ENCODE assay signal across 8 cellular contexts in genomic region chr11:111765984-111766833, GRCh38. TPM values are rescaled to one million over a fixed set of nuclear protein-coding genes. Genes with fewer than 3 reads are reported as not detected.
A peak's percentile ranks its signal among the peaks of the same experiment; 100 is the strongest.
DNase-seq lines count a peak whose midpoint lies in the region; ATAC-seq and TF ChIP-seq lines count a peak whose summit lies in the region.

Gene PPP2R1B, minus strand, starts transcription at chr11:111766389. Its CDS starts 28 bp downstream, at chr11:111766361.

- H3K27me3 Mint-ChIP-seq in Caco-2 (ENCODE audit: insufficient read depth, unreplicated experiment): no peaks in the 10 kb centered on the region

- H3K9me2 ChIP-seq in OCI-LY1 (ENCODE audit: low read depth, low read length): no peaks in the 10 kb centered on the region

- intact Hi-C loops in Caco-2 (cut with micrococcal nuclease; ENCODE audit: unreplicated experiment): loop anchor here (1.0 to 2.0 kb wide), 7 partner anchors 10 to 164 kb away; partner anchors contain the start of gene SIK2

- TF ChIP-seq CTCF in Caco-2 (IDR thresholded peaks at IDR 0.05; ENCODE audit: insufficient read depth in 1 of 2, low read depth in 1 of 2, low read length in 1 of 2, severe bottlenecking in 1 of 2, unreplicated experiment in 1 of 2) (no peak), OCI-LY1 (IDR thresholded peaks at IDR 0.05; ENCODE audit: low read length) (no peak)

- H4K20me1 ChIP-seq in OCI-LY1 (ENCODE audit: insufficient read depth, low read length): no peaks in the 10 kb centered on the region

- peak within 1 kb of the TSS; percentile 87 for H3K4me2 ChIP-seq in OCI-LY1 (ENCODE audit: low read length)

- peak within 1 kb of the TSS; percentile 84 for H3K27ac Mint-ChIP-seq in Caco-2 (ENCODE audit: unreplicated experiment)

- H3F3A ChIP-seq in OCI-LY1 (ENCODE audit: insufficient read depth, low read length): no peaks in the 10 kb centered on the region

- DNase-seq in Caco-2: peak; percentile 84 to 85
- DNase-seq in HT1080 (ENCODE audit: low read depth): peak; percentile 77
- DNase-seq in activated T-cell treated with anti-CD3 and anti-CD28 coated beads for 1 hour (ENCODE audit: low read depth): peak; percentile 58
- DNase-seq in epidermal melanocyte (ENCODE audit: insufficient read length, low spot score): peak; percentile 91
- DNase-seq in middle frontal gyrus (ENCODE audit: extremely low spot score, low spot score): peak; percentile 73
- peak; percentile 26 to 42 for DNase-seq in stimulated activated CD8-positive, alpha-beta memory T cell treated with anti-CD3 and anti-CD28 coated beads, Interleukin-4, amount 100 ng/mL, for 1 hour (ENCODE audit: low read depth in 2 of 2, low spot score in 1 of 2)

- H3K27me3 ChIP-seq in Caco-2 (replicated peaks; ENCODE audit: control insufficient read depth, insufficient read depth, low read length): no peaks in the 10 kb centered on the region
- no peaks in the 10 kb centered on the region for H3K27me3 ChIP-seq in OCI-LY1 (ENCODE audit: insufficient read depth, low read length)

- H3K4me3 Mint-ChIP-seq in Caco-2 (ENCODE audit: unreplicated experiment): peak within 1 kb of the TSS; percentile 85

- peaks cover 22% of the 10 kb centered on the region for H3K4me1 Mint-ChIP-seq in Caco-2 (ENCODE audit: low read depth, unreplicated experiment)

- H3K36me3 ChIP-seq in Caco-2 (ENCODE audit: control insufficient read depth, insufficient read depth, low read length): 0 out of 2 replicates have a peak, but pooled peaks cover 2% of the 10 kb centered on the region
- H3K36me3 ChIP-seq in OCI-LY1 (ENCODE audit: insufficient read depth, low read length): peaks cover 35% of the 10 kb centered on the region

- peaks cover 10% of the 10 kb centered on the region for H3K4me1 ChIP-seq in Caco-2
- peaks cover 26% of the 10 kb centered on the region for H3K4me1 ChIP-seq in OCI-LY1 (ENCODE audit: insufficient read depth, low read length, severe bottlenecking)

- TSS peak; percentile 94 for BruUV-seq in Caco-2 (replicated peaks; lab: Mats Ljungman, UMichigan)

- peaks cover 49% of the 10 kb centered on the region for H3K36me3 Mint-ChIP-seq in Caco-2 (ENCODE audit: insufficient read depth, unreplicated experiment)

- peak within 1 kb of the TSS; percentile 61 for H3K4me3 ChIP-seq in Caco-2 (ENCODE audit: low read depth, low read length)
- peak within 1 kb of the TSS; percentile 74 for H3K4me3 ChIP-seq in OCI-LY1 (ENCODE audit: low read depth, low read length, poor library complexity, severe bottlenecking)

- CTCF ChIA-PET in Caco-2 (lab: Charles Lee): interaction anchor here (0.5 to 4.6 kb wide), 12 partner anchors 9 to 312 kb away, joined by 3 to 46 read pairs (median 4); partner anchors contain the start of gene ALG9

- POLR2A ChIA-PET in Caco-2 (lab: Charles Lee): interaction anchor here (0.5 to 2.2 kb wide), 11 partner anchors 10 to 1665 kb away, joined by 3 to 17 read pairs (median 4); partner anchors contain the start of gene ALG9

- H3K9me3 Mint-ChIP-seq in Caco-2 (ENCODE audit: unreplicated experiment): no peaks in the 10 kb centered on the region

- peak within 1 kb of the TSS; percentile 83 for H2AFZ ChIP-seq in OCI-LY1 (ENCODE audit: low read length)

- H3K79me2 ChIP-seq in OCI-LY1 (ENCODE audit: insufficient read depth, low read length): peaks cover 10% of the 10 kb centered on the region

- H3K9ac ChIP-seq in OCI-LY1 (ENCODE audit: low read length): peak within 1 kb of the TSS; percentile 74

- ATAC-seq in GM21360 (IDR thresholded peaks at IDR 0.05; ENCODE audit: unreplicated experiment): peak; percentile 87

- peak within 1 kb of the TSS; percentile 14 for H3K27ac ChIP-seq in OCI-LY1 (ENCODE audit: low read depth, low read length, poor library complexity, severe bottlenecking)

- H3K9me3 ChIP-seq in Caco-2 (no peaks in the 10 kb centered on the region), OCI-LY1 (ENCODE audit: low read length) (no peaks in the 10 kb centered on the region)

RNA-seq across cellular contexts. Expression of gene PPP2R1B, which starts in this region (rescaled TPM):
- 109 and 114 TPM in 2 replicates for total RNA-seq in Caco-2 (2022)
- total RNA-seq in HT1080 (2014; rRNA removed; shearing (Covaris generic)): 23.9 and 33.9 TPM in 2 replicates
- 14.6 and 18.2 TPM in 2 replicates for polyA plus RNA-seq in HT1080 (2015; cell fraction: cytosol; rRNA removed)
- 28.1 and 32.4 TPM in 2 replicates for polyA plus RNA-seq in HT1080 (2015; cell fraction: nucleus; rRNA removed)

Comparison
In these comparisons a context has a peak if more than half of its experiments do, and no peak if none do; other contexts are left out.
1. Peak in every context shown above with its lines: DNase-seq, ATAC-seq, H3K4me3 ChIP-seq and H3K27ac ChIP-seq.
2. DNase-seq: peak in every context shown above with its lines; median percentile 91 in epidermal melanocyte; 84 in Caco-2; 77 in HT1080; 73 in middle frontal gyrus; 58 in activated T-cell treated with anti-CD3 and anti-CD28 coated beads for 1 hour; 34 in stimulated activated CD8-positive, alpha-beta memory T cell treated with anti-CD3 and anti-CD28 coated beads, Interleukin-4, amount 100 ng/mL, for 1 hour.